8 cellular contexts compared by ENCODE assay signal in the genomic region with DNA sequence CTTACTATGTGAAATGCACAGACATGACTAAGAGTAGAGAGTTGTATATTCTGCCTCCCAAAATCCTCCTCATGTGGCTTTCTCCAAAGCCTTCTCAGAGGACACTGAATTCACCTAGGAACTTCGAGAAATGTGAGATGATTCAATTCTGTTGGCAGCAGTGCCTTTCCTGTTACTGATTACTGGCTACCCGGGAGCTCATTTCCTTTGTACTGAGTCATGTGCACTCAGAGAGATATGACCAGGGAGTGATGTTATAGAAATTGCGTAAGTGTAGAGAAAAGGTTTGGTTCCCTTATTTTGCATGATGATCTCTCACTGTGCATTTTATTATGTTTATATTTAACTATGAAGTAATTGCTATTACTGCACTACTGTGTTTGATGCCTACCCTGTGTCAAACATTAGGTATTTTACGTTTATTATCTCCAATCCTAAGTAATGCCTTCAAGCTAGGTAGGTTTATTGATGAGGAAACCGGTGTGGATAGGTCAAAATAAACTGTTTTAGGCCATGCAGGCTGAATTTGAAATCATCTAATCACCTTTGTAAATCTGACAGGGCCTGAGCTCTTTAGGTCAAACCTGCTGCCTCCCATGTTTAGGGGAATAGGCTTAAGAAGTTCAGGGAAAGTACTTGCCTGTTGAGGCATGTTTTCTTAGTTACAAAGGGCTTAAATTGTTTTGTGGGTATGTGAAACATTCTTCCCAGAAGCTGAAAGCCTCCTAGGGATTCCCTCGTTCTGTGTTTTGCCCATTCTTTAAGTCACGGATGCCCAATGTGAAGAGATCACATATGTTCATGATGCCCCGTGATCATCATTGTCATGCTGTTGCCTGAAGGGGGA.
DNase-seq lines count a peak whose midpoint lies in the region; ATAC-seq and TF ChIP-seq lines count a peak whose summit lies in the region.

No MANE protein-coding gene starts in this region.

- H3K4me2 ChIP-seq in mesendoderm (ENCODE audit: low read length), result peak overlapping the region; percentile 11

- peak; percentile 18 for DNase-seq in DMS53 (lab: John Stamatoyannopoulos, UW)
- DNase-seq in DMS53 treated with DMSO at 0.1 percent for 48 hours (lab: John Stamatoyannopoulos, UW; ENCODE audit: unreplicated experiment), result no peak
- peak; percentile 52 for DNase-seq in NCI-H69 (lab: John Stamatoyannopoulos, UW)
- DNase-seq in coronary artery (ENCODE audit: low spot score), result no peak
- peak; percentile 78 for DNase-seq in mesendoderm
- no peak for DNase-seq in naive thymus-derived CD8-positive, alpha-beta T cell
- DNase-seq in NCI-H1092 (lab: John Stamatoyannopoulos, UW), result no peak

- no peak overlapping the region for H4K5ac ChIP-seq in mesendoderm (ENCODE audit: low read length)

- no peak overlapping the region for H3K27ac Mint-ChIP-seq in naive thymus-derived CD8-positive, alpha-beta T cell

- no peak overlapping the region for H3K4ac ChIP-seq in mesendoderm (ENCODE audit: low read depth, low read length)

- H2BK5ac ChIP-seq in mesendoderm (ENCODE audit: low read length), result no peak overlapping the region

- peaks cover 0 to 2% (median 0%) of the 10 kb centered on the region in 4 donors for H3K4me1 Mint-ChIP-seq in naive thymus-derived CD8-positive, alpha-beta T cell

- H4K8ac ChIP-seq in mesendoderm (ENCODE audit: low read depth, low read length), result no peak overlapping the region

- peaks cover 12% of the 10 kb centered on the region for H3K4me1 ChIP-seq in mesendoderm (ENCODE audit: control insufficient read depth, low read depth, low read length)

- TF ChIP-seq CTCF in coronary artery (IDR thresholded peaks at IDR 0.05), result no peak

- no peaks in the 10 kb centered on the region for H3K9me3 Mint-ChIP-seq in naive thymus-derived CD8-positive, alpha-beta T cell

- H3K79me1 ChIP-seq in mesendoderm (ENCODE audit: low read length), result peaks cover 15% of the 10 kb centered on the region

- no peak overlapping the region for H2BK120ac ChIP-seq in mesendoderm (ENCODE audit: low read depth, low read length)

- no CpG with 5 or more reads among the region's 8 CpGs for WGBS in mesendoderm (ENCODE audit: extremely low coverage, insufficient coverage, low lambda C conversion rate)

- ATAC-seq in HG02852 (IDR thresholded peaks at IDR 0.05; ENCODE audit: unreplicated experiment), result peak; percentile 58
- no peak for ATAC-seq in naive thymus-derived CD8-positive, alpha-beta T cell

- H3K79me2 ChIP-seq in mesendoderm (ENCODE audit: control insufficient read depth, insufficient read depth, low read length), result peaks cover 10% of the 10 kb centered on the region

- no peak overlapping the region for H2AK5ac ChIP-seq in mesendoderm (ENCODE audit: low read length)

- no peaks in the 10 kb centered on the region for H3K36me3 ChIP-seq in mesendoderm (ENCODE audit: control insufficient read depth, insufficient read depth, low read length)

- H3K36me3 Mint-ChIP-seq in naive thymus-derived CD8-positive, alpha-beta T cell, result no peaks in the 10 kb centered on the region

- H2BK15ac ChIP-seq in mesendoderm (replicated peaks; ENCODE audit: low read depth), result no peak overlapping the region

- no peak overlapping the region for H3K9ac ChIP-seq in mesendoderm (ENCODE audit: low read length)

- POLR2A ChIA-PET in naive thymus-derived CD8-positive, alpha-beta T cell (lab: Charles Lee), result no interaction called here

- H3K56ac ChIP-seq in mesendoderm (ENCODE audit: low read length), result no peak overlapping the region

- H3K18ac ChIP-seq in mesendoderm (ENCODE audit: low read length), result no peak overlapping the region

- no peak overlapping the region for H3K23ac ChIP-seq in mesendoderm (ENCODE audit: low read length)

- H3K27ac ChIP-seq in coronary artery (peak overlapping the region; percentile 11 to 75), mesendoderm (ENCODE audit: low read depth, low read length) (peak overlapping the region; percentile 41)

- H3K27me3 ChIP-seq in mesendoderm (ENCODE audit: insufficient read depth, low read length, poor library complexity), result no peaks in the 10 kb centered on the region

- H3K4me3 Mint-ChIP-seq in naive thymus-derived CD8-positive, alpha-beta T cell, result no peak overlapping the region

- H3K4me3 ChIP-seq in coronary artery, result no peak overlapping the region
- H3K4me3 ChIP-seq in mesendoderm (ENCODE audit: low read length), result no peak overlapping the region

- H3K27me3 Mint-ChIP-seq in naive thymus-derived CD8-positive, alpha-beta T cell, result peaks cover 0 to 17% (median 3%) of the 10 kb centered on the region in 5 donors

Comparison
In these comparisons a context has a peak if more than half of its experiments do, and no peak if none do; other contexts are left out.
1. DNase-seq: peak in DMS53 (single experiment), NCI-H69 (single experiment) and mesendoderm (single experiment); none in DMS53 treated with DMSO at 0.1 percent for 48 hours (single experiment), coronary artery (single experiment), naive thymus-derived CD8-positive, alpha-beta T cell (0 of 10) and NCI-H1092 (single experiment).